Comparison of ENCODE assay signal across 25 cellular contexts in the genomic region with DNA sequence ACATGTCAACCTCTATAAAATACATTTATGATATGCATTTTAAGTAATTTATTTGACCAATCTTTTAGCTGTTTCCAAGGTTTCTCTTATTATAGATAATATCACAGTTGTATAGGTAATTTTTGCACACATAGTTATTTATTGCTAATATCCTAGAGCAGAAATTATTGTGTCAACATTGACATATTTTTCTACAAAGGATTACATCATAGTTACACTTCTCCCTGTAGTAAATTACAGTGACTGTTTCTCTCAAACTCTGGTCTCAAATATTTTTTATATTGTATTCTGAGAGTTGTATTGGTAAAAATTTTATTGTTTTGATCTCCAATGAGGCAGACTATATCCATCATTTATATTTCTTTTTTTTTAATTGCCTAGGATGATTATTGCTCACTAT.
DNase-seq lines count a peak whose midpoint lies in the region; ATAC-seq, FAIRE-seq and TF ChIP-seq lines count a peak whose summit lies in the region.
"Had no signal": no experiment of that assay in that cellular context is flagged by ENCODE, and none has a peak within 500 bp of the region (broad histone marks: within the 10 kb centered on the region; RNA-seq: fewer than 3 reads in every experiment).

No MANE protein-coding gene starts in this region.

- H3K27ac ChIP-seq in HEK293 (ENCODE audit: extremely low read depth, low read depth, low read length) (no peak overlapping the region), K562 (ENCODE audit: extremely low read depth, low read depth, low read length) (no peak overlapping the region), gastroesophageal sphincter (no peak overlapping the region)
- H3K27ac ChIP-seq: BLaER1 had no signal

- no peak for TF ChIP-seq EP300 in K562 (IDR thresholded peaks at IDR 0.05; ENCODE audit: low read length)
- TF ChIP-seq EP300 in gastroesophageal sphincter (IDR thresholded peaks at IDR 0.05): no peak

- H3K4me1 ChIP-seq in HEK293 (ENCODE audit: control insufficient read depth, insufficient read depth, low read length) (no peaks in the 10 kb centered on the region), K562 (replicated peaks in 1 of 2; ENCODE audit: control insufficient read depth in 2 of 2, insufficient read depth in 2 of 2, low read length in 2 of 2) (no peaks in the 10 kb centered on the region), gastroesophageal sphincter (no peaks in the 10 kb centered on the region)
- H3K4me1 ChIP-seq: BE2C, BLaER1 had no signal

- H3K27me3 ChIP-seq in K562 (ENCODE audit: control insufficient read depth in 2 of 2, insufficient read depth in 2 of 2, low read length in 2 of 2) (no peaks in the 10 kb centered on the region), gastroesophageal sphincter (no peaks in the 10 kb centered on the region)
- H3K27me3 ChIP-seq: BE2C, BLaER1 had no signal

- no peaks in the 10 kb centered on the region for H3K79me2 ChIP-seq in K562 (ENCODE audit: control insufficient read depth, insufficient read depth, low read length)

- no peak for TF ChIP-seq RAD21 in K562 (CRISPR knock-in tag; conservative IDR thresholded peaks at IDR 0.05 in 1 of 2, IDR thresholded peaks at IDR 0.05 in 1 of 2)

- POLR2A ChIA-PET in HEK293 (lab: Yijun Ruan, JAX) (no interaction called here), K562 (lab: Yijun Ruan, JAX) (no interaction called here)

- intact Hi-C loops in K562 (cut with micrococcal nuclease): no loop called here

- peak; percentile 27 for FAIRE-seq in G401.6 (lab: Jason Lieb, UNC)
- FAIRE-seq in K562 (lab: Jason Lieb, UNC): no peak
- FAIRE-seq in HTR-8/SVneo (lab: Jason Lieb, UNC): no peak
- FAIRE-seq: A204.1, GM12891, GM19239 had no signal

- H3K36me3 ChIP-seq in HEK293 (ENCODE audit: control insufficient read depth in 2 of 2, insufficient read depth in 1 of 2, low read length in 2 of 2): no peaks in the 10 kb centered on the region
- H3K36me3 ChIP-seq in K562 (ENCODE audit: control insufficient read depth, insufficient read depth, low read length): no peaks in the 10 kb centered on the region
- no peaks in the 10 kb centered on the region for H3K36me3 ChIP-seq in gastroesophageal sphincter
- H3K36me3 ChIP-seq: BE2C, BLaER1 had no signal

- BruUV-seq in K562 (replicated peaks; lab: Mats Ljungman, UMichigan): no TSS peak

- TF ChIP-seq CTCF in HEK293 (tag by site-specific recombination; IDR thresholded peaks at IDR 0.05): no peak
- TF ChIP-seq CTCF in K562 (IDR thresholded peaks at IDR 0.05 in 2 of 3, conservative IDR thresholded peaks at IDR 0.05 in 1 of 3; ENCODE audit: insufficient read depth in 2 of 3, low read depth in 1 of 3, low read length in 3 of 3): no peak
- TF ChIP-seq CTCF in gastroesophageal sphincter (IDR thresholded peaks at IDR 0.05): no peak

- in situ Hi-C loops in K562 (cut with MboI): no loop called here

- TF ChIP-seq POLR2A in K562 (conservative IDR thresholded peaks at IDR 0.05) (no peak), gastroesophageal sphincter (IDR thresholded peaks at IDR 0.05) (no peak)

- H4K20me1 ChIP-seq in K562 (replicated peaks; ENCODE audit: control insufficient read depth, insufficient read depth, low read length): no peaks in the 10 kb centered on the region
- H4K20me1 ChIP-seq: BLaER1 had no signal

- no peak overlapping the region for H3K4me2 ChIP-seq in K562 (ENCODE audit: insufficient read depth, low read length)
- H3K4me2 ChIP-seq: BLaER1 had no signal

- H3K9me3 ChIP-seq in HEK293 (ENCODE audit: control insufficient read depth, insufficient read depth, low read depth, low read length) (no peaks in the 10 kb centered on the region), K562 (replicated peaks; ENCODE audit: control insufficient read depth, insufficient read depth, low read depth, low read length) (peaks cover 2% of the 10 kb centered on the region; the same call in 1 of the 2 replicates), gastroesophageal sphincter (peaks cover 0 to 13% (median 0%) of the 10 kb centered on the region in 3 donors)

- H3K9ac ChIP-seq in K562 (ENCODE audit: insufficient read depth in 1 of 2, low read depth in 2 of 2, low read length in 2 of 2): no peak overlapping the region
- H3K9ac ChIP-seq: BLaER1 had no signal

- DNase-seq in K562 (ENCODE audit: extremely low read depth in 1 of 4, low spot score in 3 of 4): no peak
- no peak for DNase-seq in HTR-8/SVneo (ENCODE audit: insufficient read length, low spot score)
- DNase-seq: 8988T; ACHN; BE2C; C1 segment of cervical spinal cord; CD4-positive, alpha-beta memory T cell; CD4-positive, CD25-positive, alpha-beta regulatory T cell; CD8-positive, alpha-beta memory T cell; COR-L47; DMS 273 treated with DMSO at 0.1 percent for 48 hours; DMS153; DMS53; DMS79; DND-41; EL; GF-D8 had no signal

- H2AFZ ChIP-seq in K562 (ENCODE audit: low read depth, low read length): no peak overlapping the region

- H3K9me1 ChIP-seq in K562 (ENCODE audit: control insufficient read depth, insufficient read depth, low read length): no peaks in the 10 kb centered on the region

- CTCF ChIA-PET in HEK293 (lab: Yijun Ruan, JAX): no interaction called here
- CTCF ChIA-PET in K562 (lab: Yijun Ruan, JAX; ENCODE audit: low intra/inter-chr PET ratio): no interaction called here

- no peak for ATAC-seq in K562
- ATAC-seq in gastroesophageal sphincter: no peak
- ATAC-seq in HG03025 (IDR thresholded peaks at IDR 0.05; ENCODE audit: low FRiP score, unreplicated experiment): no peak

- H3K4me3 ChIP-seq in HEK293 (ENCODE audit: low read depth, low read length) (no peak overlapping the region), K562 (no peak overlapping the region), gastroesophageal sphincter (no peak overlapping the region)
- H3K4me3 ChIP-seq: BLaER1 had no signal

TF ChIP-seq in HEK293, 187 proteins besides CTCF, POLR2A, EP300 and RAD21 (continues in another document):
- TF ChIP-seq RBAK (tag by site-specific recombination; IDR thresholded peaks at IDR 0.05) (no peak), ZNF501 (tag by site-specific recombination; IDR thresholded peaks at IDR 0.05) (no peak), ZNF544 (tag by site-specific recombination; IDR thresholded peaks at IDR 0.05) (no peak), ZNF677 (tag by site-specific recombination; IDR thresholded peaks at IDR 0.05) (no peak)
- TF ChIP-seq, protein P1, sequence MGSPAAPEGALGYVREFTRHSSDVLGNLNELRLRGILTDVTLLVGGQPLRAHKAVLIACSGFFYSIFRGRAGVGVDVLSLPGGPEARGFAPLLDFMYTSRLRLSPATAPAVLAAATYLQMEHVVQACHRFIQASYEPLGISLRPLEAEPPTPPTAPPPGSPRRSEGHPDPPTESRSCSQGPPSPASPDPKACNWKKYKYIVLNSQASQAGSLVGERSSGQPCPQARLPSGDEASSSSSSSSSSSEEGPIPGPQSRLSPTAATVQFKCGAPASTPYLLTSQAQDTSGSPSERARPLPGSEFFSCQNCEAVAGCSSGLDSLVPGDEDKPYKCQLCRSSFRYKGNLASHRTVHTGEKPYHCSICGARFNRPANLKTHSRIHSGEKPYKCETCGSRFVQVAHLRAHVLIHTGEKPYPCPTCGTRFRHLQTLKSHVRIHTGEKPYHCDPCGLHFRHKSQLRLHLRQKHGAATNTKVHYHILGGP (tag by site-specific recombination; IDR thresholded peaks at IDR 0.05): no peak
- TF ChIP-seq, protein P2, sequence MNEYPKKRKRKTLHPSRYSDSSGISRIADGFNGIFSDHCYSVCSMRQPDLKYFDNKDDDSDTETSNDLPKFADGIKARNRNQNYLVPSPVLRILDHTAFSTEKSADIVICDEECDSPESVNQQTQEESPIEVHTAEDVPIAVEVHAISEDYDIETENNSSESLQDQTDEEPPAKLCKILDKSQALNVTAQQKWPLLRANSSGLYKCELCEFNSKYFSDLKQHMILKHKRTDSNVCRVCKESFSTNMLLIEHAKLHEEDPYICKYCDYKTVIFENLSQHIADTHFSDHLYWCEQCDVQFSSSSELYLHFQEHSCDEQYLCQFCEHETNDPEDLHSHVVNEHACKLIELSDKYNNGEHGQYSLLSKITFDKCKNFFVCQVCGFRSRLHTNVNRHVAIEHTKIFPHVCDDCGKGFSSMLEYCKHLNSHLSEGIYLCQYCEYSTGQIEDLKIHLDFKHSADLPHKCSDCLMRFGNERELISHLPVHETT (tag by site-specific recombination; IDR thresholded peaks at IDR 0.05): no peak

TF ChIP-seq in K562, 482 proteins besides CTCF, POLR2A, EP300 and RAD21:
- TF ChIP-seq, protein P3, sequence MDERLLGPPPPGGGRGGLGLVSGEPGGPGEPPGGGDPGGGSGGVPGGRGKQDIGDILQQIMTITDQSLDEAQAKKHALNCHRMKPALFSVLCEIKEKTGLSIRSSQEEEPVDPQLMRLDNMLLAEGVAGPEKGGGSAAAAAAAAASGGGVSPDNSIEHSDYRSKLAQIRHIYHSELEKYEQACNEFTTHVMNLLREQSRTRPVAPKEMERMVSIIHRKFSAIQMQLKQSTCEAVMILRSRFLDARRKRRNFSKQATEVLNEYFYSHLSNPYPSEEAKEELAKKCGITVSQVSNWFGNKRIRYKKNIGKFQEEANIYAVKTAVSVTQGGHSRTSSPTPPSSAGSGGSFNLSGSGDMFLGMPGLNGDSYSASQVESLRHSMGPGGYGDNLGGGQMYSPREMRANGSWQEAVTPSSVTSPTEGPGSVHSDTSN (CRISPR knock-in tag; IDR thresholded peaks at IDR 0.05; ENCODE audit: low read depth): no peak
- TF ChIP-seq, protein P3 (tag; conservative IDR thresholded peaks at IDR 0.05; ENCODE audit: low read depth): no peak
- TF ChIP-seq CEBPG (CRISPR knock-in tag; IDR thresholded peaks at IDR 0.05): no peak
- TF ChIP-seq CEBPG (tag; conservative IDR thresholded peaks at IDR 0.05 in 1 of 2, IDR thresholded peaks at IDR 0.05 in 1 of 2): 0 out of 4 replicates have a peak, but pooled peaks have one; percentile 10 to 16
